8 cellular contexts compared by ENCODE assay signal in the genomic region with DNA sequence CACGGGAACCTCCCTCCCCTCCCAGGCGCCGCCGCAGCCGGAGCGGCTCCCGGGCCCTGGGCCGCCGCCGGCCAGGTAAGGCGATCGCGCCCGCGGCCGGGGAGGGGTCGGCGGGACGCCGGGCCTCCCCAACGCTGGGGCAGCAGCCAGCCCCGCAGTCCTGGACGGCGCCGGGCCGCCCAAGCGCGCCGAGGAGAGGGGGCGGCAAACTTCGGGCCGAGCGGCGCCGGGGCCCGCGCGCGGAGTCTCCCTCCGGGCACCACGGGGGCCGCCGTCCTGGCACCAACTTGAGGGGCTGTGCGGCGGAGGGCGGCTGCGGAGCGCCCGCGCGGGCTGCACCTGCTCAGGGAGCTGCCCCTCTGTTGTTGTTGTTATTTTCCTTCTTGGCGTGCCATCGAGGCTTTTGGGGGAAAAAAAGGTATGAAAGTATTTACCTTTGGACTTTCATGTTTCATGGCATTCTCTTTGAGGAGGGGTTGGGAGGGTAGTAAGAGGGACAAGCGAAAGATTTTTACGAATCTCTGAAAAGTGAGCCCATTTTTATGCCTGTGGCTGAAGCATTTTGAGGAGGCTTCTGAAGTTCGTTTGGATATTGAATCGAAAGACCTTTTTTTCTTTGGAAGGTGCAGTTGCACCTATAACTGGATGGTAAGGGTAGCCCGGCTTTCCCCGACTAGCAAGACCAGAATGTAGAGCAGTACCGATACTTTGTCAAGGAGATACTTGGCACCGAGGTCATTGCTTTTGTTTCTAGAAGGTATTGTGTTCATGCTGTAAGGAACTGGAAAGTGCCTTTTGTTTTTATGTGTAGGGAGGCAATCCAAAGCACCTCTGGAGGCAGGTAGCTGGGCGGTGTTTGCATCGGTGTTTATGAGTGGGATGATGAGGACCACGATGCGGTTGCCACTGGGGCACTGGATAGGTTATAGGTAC. TPM values are rescaled to one million over a fixed set of nuclear protein-coding genes. Genes with fewer than 3 reads are reported as not detected.
DNase-seq lines count a peak whose midpoint lies in the region; ATAC-seq and TF ChIP-seq lines count a peak whose summit lies in the region.

A gene with protein sequence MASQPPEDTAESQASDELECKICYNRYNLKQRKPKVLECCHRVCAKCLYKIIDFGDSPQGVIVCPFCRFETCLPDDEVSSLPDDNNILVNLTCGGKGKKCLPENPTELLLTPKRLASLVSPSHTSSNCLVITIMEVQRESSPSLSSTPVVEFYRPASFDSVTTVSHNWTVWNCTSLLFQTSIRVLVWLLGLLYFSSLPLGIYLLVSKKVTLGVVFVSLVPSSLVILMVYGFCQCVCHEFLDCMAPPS (plus strand): TSS at position 4 of the 933 bp plus-strand sequence. CDS start 52,168 bp downstream, outside the sequence.

- peaks cover 11% of the 10 kb centered on the region for H3K4me1 Mint-ChIP-seq in Caco-2 (ENCODE audit: low read depth, unreplicated experiment)

- intact Hi-C loops in Caco-2 (cut with micrococcal nuclease; ENCODE audit: unreplicated experiment) = loop anchor here (5.0 kb wide), 1 partner anchor 217 kb away; no protein-coding TSS in a partner anchor

- DNase-seq in Caco-2 (peak; percentile 45 to 60), HPDE6-E6E7 (ENCODE audit: extremely low spot score) (peak; percentile 46), occipital lobe (lab: John Stamatoyannopoulos, UW) (no peak), cortex of kidney (lab: John Stamatoyannopoulos, UW) (no peak)
- DNase-seq in activated CD4-positive, alpha-beta T cell treated with anti-CD3 and anti-CD28 coated beads, Interleukin-2, amount 50 U/mL, for 4 hours = peak; percentile 17 to 22

- TF ChIP-seq CTCF in Caco-2 (IDR thresholded peaks at IDR 0.05; ENCODE audit: insufficient read depth in 1 of 2, low read depth in 1 of 2, low read length in 1 of 2, severe bottlenecking in 1 of 2, unreplicated experiment in 1 of 2) = no peak

- peaks cover 5% of the 10 kb centered on the region for H3K27me3 ChIP-seq in Caco-2 (replicated peaks; ENCODE audit: control insufficient read depth, insufficient read depth, low read length)

- no peaks in the 10 kb centered on the region for H3K9me3 Mint-ChIP-seq in Caco-2 (ENCODE audit: unreplicated experiment)

- no peak within 1 kb of the TSS for H3K27ac Mint-ChIP-seq in Caco-2 (ENCODE audit: unreplicated experiment)

- peak within 1 kb of the TSS; percentile 77 for H3K4me3 Mint-ChIP-seq in Caco-2 (ENCODE audit: unreplicated experiment)

- H3K9me3 ChIP-seq in Caco-2 = 0 out of 2 replicates have a peak, but pooled peaks cover 4% of the 10 kb centered on the region

- no TSS peak for BruUV-seq in Caco-2 (replicated peaks; lab: Mats Ljungman, UMichigan)

- POLR2A ChIA-PET in Caco-2 (lab: Charles Lee) = interaction anchor here (0.6 kb wide), 1 partner anchor 14 kb away, joined by 3 read pairs; no protein-coding TSS in a partner anchor

- peak within 1 kb of the TSS; percentile 37 for H3K4me3 ChIP-seq in Caco-2 (ENCODE audit: low read depth, low read length)

- no peaks in the 10 kb centered on the region for H3K4me1 ChIP-seq in Caco-2

- CTCF ChIA-PET in Caco-2 (lab: Charles Lee) = interaction anchor here (0.6 to 1.3 kb wide), 2 partner anchors 52 to 566 kb away, joined by 4 to 5 read pairs; no protein-coding TSS in a partner anchor

- H3K36me3 Mint-ChIP-seq in Caco-2 (ENCODE audit: insufficient read depth, unreplicated experiment) = no peaks in the 10 kb centered on the region

- peaks cover 18% of the 10 kb centered on the region for H3K27me3 Mint-ChIP-seq in Caco-2 (ENCODE audit: insufficient read depth, unreplicated experiment)

- H3K36me3 ChIP-seq in Caco-2 (ENCODE audit: control insufficient read depth, insufficient read depth, low read length) = no peaks in the 10 kb centered on the region

- ATAC-seq in esophagus mucosa (peak; percentile 73), HG03565 (IDR thresholded peaks at IDR 0.05; ENCODE audit: unreplicated experiment) (no peak), HG03025 (IDR thresholded peaks at IDR 0.05; ENCODE audit: low FRiP score, unreplicated experiment) (no peak)

RNA-seq across cellular contexts. Expression of the gene that starts here (rescaled TPM):
- total RNA-seq in Caco-2 (2022) (0.39 and 1.1 TPM in 2 replicates), esophagus mucosa (0.20 TPM), occipital lobe (73.6 TPM)

Comparison
In these comparisons a context has a peak if more than half of its experiments do, and no peak if none do; other contexts are left out.
1. RNA of the gene that starts here (total RNA-seq): 73.6 TPM in occipital lobe (single experiment); 0.39 to 1.1 TPM in Caco-2 and 0.20 TPM in esophagus mucosa (single experiment); every median in the first group is over 10 times any median in the second.
2. Peak in ATAC-seq in esophagus mucosa; RNA of the gene not detected or under 1 TPM.
3. DNase-seq: peak in Caco-2 (2 of 2), HPDE6-E6E7 (single experiment) and activated CD4-positive, alpha-beta T cell treated with anti-CD3 and anti-CD28 coated beads, Interleukin-2, amount 50 U/mL, for 4 hours (2 of 2); none in occipital lobe (single experiment) and cortex of kidney (single experiment).